Comparison of ENCODE assay signal across 1 cellular context in the genomic region with DNA sequence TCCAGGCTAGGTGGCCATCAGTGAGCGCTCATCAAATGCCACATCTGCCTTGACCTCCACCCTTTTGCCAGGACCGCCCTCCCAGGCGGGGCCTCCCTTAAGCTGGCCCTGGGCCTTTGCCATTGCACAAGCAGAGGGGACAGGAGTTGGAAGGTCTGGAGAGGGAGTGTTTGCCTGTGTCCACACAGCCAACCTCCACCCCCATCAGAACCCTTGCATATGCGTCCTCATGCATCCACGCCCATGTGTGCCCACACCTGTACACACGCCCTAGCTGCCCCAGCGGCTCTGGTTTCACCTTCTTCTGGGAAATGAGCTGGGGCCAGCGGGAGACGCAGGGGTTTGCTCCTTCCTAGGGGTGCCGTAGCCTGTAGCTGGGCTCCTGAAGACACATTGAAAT.
TF ChIP-seq lines count a peak whose summit lies in the region.

No MANE protein-coding gene starts in this region.

TF ChIP-seq in HepG2, 621 proteins besides CTCF, POLR2A, EP300 and RAD21 (continued from another document):
- TF ChIP-seq ZNF766 (CRISPR knock-in tag; IDR thresholded peaks at IDR 0.05; ENCODE audit: borderline replicate concordance): no peak
- TF ChIP-seq, protein P1, sequence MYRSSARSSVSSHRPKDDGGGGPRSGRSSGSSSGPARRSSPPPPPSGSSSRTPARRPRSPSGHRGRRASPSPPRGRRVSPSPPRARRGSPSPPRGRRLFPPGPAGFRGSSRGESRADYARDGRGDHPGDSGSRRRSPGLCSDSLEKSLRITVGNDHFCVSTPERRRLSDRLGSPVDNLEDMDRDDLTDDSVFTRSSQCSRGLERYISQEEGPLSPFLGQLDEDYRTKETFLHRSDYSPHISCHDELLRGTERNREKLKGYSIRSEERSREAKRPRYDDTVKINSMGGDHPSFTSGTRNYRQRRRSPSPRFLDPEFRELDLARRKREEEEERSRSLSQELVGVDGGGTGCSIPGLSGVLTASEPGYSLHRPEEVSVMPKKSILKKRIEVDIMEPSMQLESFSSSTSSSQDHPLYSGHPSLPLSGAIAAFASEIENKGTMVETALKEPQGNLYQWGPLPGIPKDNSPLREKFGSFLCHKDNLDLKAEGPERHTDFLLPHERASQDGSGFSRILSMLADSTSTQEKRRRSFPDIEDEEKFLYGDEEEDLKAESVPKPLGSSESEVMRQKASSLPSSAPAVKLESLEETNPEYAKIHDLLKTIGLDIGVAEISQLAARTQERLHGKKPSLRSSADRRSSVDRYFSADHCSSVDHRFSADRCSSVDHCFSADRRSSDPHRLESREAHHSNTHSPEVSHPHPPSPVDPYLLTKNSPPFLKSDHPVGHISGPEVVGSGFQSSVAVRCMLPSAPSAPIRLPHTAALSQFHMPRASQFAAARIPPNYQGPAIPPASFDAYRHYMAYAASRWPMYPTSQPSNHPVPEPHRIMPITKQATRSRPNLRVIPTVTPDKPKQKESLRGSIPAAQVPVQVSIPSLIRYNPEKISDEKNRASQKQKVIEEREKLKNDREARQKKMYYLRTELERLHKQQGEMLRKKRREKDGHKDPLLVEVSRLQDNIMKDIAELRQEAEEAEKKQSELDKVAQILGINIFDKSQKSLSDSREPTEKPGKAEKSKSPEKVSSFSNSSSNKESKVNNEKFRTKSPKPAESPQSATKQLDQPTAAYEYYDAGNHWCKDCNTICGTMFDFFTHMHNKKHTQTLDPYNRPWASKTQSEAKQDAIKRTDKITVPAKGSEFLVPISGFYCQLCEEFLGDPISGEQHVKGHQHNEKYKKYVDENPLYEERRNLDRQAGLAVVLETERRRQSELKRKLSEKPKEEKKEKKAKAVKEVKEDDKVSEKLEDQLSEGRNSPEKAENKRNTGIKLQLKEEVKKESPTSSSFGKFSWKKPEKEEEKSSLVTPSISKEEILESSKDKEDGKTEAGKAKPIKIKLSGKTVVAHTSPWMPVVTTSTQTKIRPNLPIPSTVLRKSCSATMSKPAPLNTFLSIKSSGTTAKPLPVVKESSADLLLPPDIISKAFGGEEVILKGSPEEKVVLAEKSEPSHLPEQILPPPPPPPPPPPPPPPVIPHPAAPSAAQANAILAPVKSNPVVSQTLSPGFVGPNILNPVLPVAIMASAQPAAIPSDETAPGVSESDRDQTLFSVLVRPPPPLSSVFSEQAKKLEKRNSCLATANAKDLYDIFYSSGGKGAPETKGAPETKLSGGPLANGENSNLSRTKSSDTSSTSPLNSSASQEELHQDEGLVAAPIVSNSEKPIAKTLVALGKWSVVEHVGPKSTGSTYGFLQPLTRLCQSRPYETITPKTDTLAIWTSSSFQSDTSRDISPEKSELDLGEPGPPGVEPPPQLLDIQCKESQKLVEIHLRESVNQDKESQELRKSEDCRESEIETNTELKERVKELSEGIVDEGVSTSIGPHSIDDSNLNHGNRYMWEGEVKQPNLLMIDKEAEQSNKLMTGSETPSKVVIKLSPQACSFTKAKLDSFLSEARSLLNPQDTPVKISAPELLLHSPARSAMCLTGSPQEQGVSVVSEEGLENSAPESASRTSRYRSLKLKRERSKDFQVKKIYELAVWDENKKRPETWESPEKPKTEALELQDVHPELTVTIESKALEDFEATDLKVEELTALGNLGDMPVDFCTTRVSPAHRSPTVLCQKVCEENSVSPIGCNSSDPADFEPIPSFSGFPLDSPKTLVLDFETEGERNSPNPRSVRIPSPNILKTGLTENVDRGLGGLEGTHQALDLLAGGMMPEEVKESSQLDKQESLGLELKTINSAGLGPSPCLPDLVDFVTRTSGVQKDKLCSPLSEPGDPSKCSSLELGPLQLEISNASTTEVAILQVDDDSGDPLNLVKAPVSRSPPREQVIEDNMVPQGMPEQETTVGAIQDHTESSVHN (CRISPR knock-in tag; IDR thresholded peaks at IDR 0.05): no peak
- TF ChIP-seq, protein P2, sequence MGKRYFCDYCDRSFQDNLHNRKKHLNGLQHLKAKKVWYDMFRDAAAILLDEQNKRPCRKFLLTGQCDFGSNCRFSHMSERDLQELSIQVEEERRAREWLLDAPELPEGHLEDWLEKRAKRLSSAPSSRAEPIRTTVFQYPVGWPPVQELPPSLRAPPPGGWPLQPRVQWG (CRISPR knock-in tag; IDR thresholded peaks at IDR 0.05; ENCODE audit: borderline replicate concordance, low read depth): no peak
